ENCODE assay signal across 31 cellular contexts in genomic region chr4:7439699-7440098, GRCh38. TPM values are rescaled to one million over a fixed set of nuclear protein-coding genes. Genes with fewer than 3 reads are reported as not detected.
"Had no signal": no experiment of that assay in that cellular context is flagged by ENCODE, and none has a peak within 500 bp of the region (broad histone marks: within the 10 kb centered on the region; RNA-seq: fewer than 3 reads in every experiment).

No MANE protein-coding gene starts in this region.

- H3K4me3 ChIP-seq: ascending aorta, Peyer's patch, SJSA1 had no signal

- H3K27ac ChIP-seq: ascending aorta, Peyer's patch, SJSA1 had no signal

- H3K9me3 Mint-ChIP-seq: activated CD4-positive, alpha-beta T cell treated with anti-CD3 and anti-CD28 coated beads, Interleukin-2, amount 10 ng/mL, durations not matched to agents 24 days and 14 days; activated CD8-positive, alpha-beta T cell treated with anti-CD3 and anti-CD28 coated beads for 36 hours; activated naive CD4-positive, alpha-beta T cell treated with anti-CD3 and anti-CD28 coated beads, Interleukin-2, amount 50 U/mL, for 24 hours; activated naive CD8-positive, alpha-beta T cell treated with anti-CD3 and anti-CD28 coated beads, Interleukin-2, amount 10 ng/mL, durations not matched to agents 7 days and 5 days; activated T-cell treated with anti-CD3 and anti-CD28 coated beads, Interleukin-2, amount 50 U/mL, for 72 hours; activated T-helper 17 cell treated with anti-CD3 and anti-CD28 coated beads, Interleukin-2, amount 50 U/mL, for 72 hours; T-helper 1 cell treated with Interleukin-12 subunit alpha and Interleukin-12 subunit beta and Interleukin-4 antibody, amounts not matched to agents 30 μg/mL and 1 μg/mL, for 36 hours; T-helper 2 cell treated with Interferon-gamma antibody and Interleukin-4, amounts not matched to agents 5 μg/mL and 100 μg/mL, for 36 hours had no signal

- H3K4me1 ChIP-seq: ascending aorta, Peyer's patch, SJSA1 had no signal

- H3K4me3 Mint-ChIP-seq: activated CD4-positive, alpha-beta T cell treated with anti-CD3 and anti-CD28 coated beads, Interleukin-2, amount 10 ng/mL, durations not matched to agents 24 days and 14 days; activated CD8-positive, alpha-beta T cell treated with anti-CD3 and anti-CD28 coated beads for 36 hours; activated naive CD4-positive, alpha-beta T cell treated with anti-CD3 and anti-CD28 coated beads, Interleukin-2, amount 50 U/mL, for 24 hours; activated naive CD8-positive, alpha-beta T cell treated with anti-CD3 and anti-CD28 coated beads, Interleukin-2, amount 10 ng/mL, durations not matched to agents 7 days and 5 days; activated T-cell treated with anti-CD3 and anti-CD28 coated beads, Interleukin-2, amount 50 U/mL, for 72 hours; activated T-helper 17 cell treated with anti-CD3 and anti-CD28 coated beads, Interleukin-2, amount 50 U/mL, for 72 hours; T-helper 1 cell treated with Interleukin-12 subunit alpha and Interleukin-12 subunit beta and Interleukin-4 antibody, amounts not matched to agents 30 μg/mL and 1 μg/mL, for 36 hours; T-helper 2 cell treated with Interferon-gamma antibody and Interleukin-4, amounts not matched to agents 5 μg/mL and 100 μg/mL, for 36 hours had no signal

- H3K9me3 ChIP-seq: Peyer's patch, SJSA1, SK-N-SH had no signal

- H3K36me3 Mint-ChIP-seq: activated naive CD4-positive, alpha-beta T cell treated with anti-CD3 and anti-CD28 coated beads, Interleukin-2, amount 50 U/mL, for 24 hours; activated naive CD8-positive, alpha-beta T cell treated with anti-CD3 and anti-CD28 coated beads, Interleukin-2, amount 10 ng/mL, durations not matched to agents 7 days and 5 days had no signal

- H3K36me3 ChIP-seq: ascending aorta, Peyer's patch, SJSA1 had no signal

- DNase-seq: activated CD4-positive, alpha-beta T cell treated with anti-CD3 and anti-CD28 coated beads, Interleukin-2, amount 10 ng/mL, durations not matched to agents 24 days and 14 days; activated CD4-positive, alpha-beta T cell treated with anti-CD3 and anti-CD28 coated beads, Interleukin-2, amount 50 U/mL, for 4 hours; activated CD8-positive, alpha-beta T cell treated with anti-CD3 and anti-CD28 coated beads for 36 hours; activated gamma-delta T cell; activated naive CD4-positive, alpha-beta T cell treated with Interleukin-2 at 50 U/mL for 16 hours; activated naive CD8-positive, alpha-beta T cell treated with anti-CD3 and anti-CD28 coated beads, Interleukin-2, amount 10 ng/mL, durations not matched to agents 7 days and 5 days; activated T-cell treated with anti-CD3 and anti-CD28 coated beads, Interleukin-2, amount 50 U/mL, for 1 hour; activated T-cell treated with anti-CD3 and anti-CD28 coated beads, Interleukin-2, amount 50 U/mL, for 72 hours; amygdala; NCI-H1048; NCI-H1105 treated with DMSO at 0.1 percent for 48 hours; NCI-H1436; NCI-H1694; NCI-H2029; NCI-H345; NCI-H524 treated with DMSO at 0.1 percent for 48 hours; PC-3; Peyer's patch; RPMI8226; SHP77 treated with DMSO at 0.1 percent for 48 hours; SK-N-SH had no signal

- H3K4me2 ChIP-seq: SK-N-SH had no signal

- H3K27me3 ChIP-seq: ascending aorta, Peyer's patch, SJSA1 had no signal

- H3K27ac Mint-ChIP-seq: activated CD4-positive, alpha-beta T cell treated with anti-CD3 and anti-CD28 coated beads, Interleukin-2, amount 10 ng/mL, durations not matched to agents 24 days and 14 days; activated CD8-positive, alpha-beta T cell treated with anti-CD3 and anti-CD28 coated beads for 36 hours; activated naive CD4-positive, alpha-beta T cell treated with anti-CD3 and anti-CD28 coated beads, Interleukin-2, amount 50 U/mL, for 24 hours; activated naive CD8-positive, alpha-beta T cell treated with anti-CD3 and anti-CD28 coated beads, Interleukin-2, amount 10 ng/mL, durations not matched to agents 7 days and 5 days; activated T-cell treated with anti-CD3 and anti-CD28 coated beads, Interleukin-2, amount 50 U/mL, for 72 hours; activated T-helper 17 cell treated with anti-CD3 and anti-CD28 coated beads, Interleukin-2, amount 50 U/mL, for 72 hours; T-helper 1 cell treated with Interleukin-12 subunit alpha and Interleukin-12 subunit beta and Interleukin-4 antibody, amounts not matched to agents 30 μg/mL and 1 μg/mL, for 36 hours; T-helper 2 cell treated with Interferon-gamma antibody and Interleukin-4, amounts not matched to agents 5 μg/mL and 100 μg/mL, for 36 hours had no signal

- H3K27me3 Mint-ChIP-seq: activated CD4-positive, alpha-beta T cell treated with anti-CD3 and anti-CD28 coated beads, Interleukin-2, amount 10 ng/mL, durations not matched to agents 24 days and 14 days; activated naive CD8-positive, alpha-beta T cell treated with anti-CD3 and anti-CD28 coated beads, Interleukin-2, amount 10 ng/mL, durations not matched to agents 7 days and 5 days had no signal

- H3K9ac ChIP-seq: SK-N-SH had no signal

- H3K4me1 Mint-ChIP-seq: activated CD4-positive, alpha-beta T cell treated with anti-CD3 and anti-CD28 coated beads, Interleukin-2, amount 10 ng/mL, durations not matched to agents 24 days and 14 days; activated naive CD4-positive, alpha-beta T cell treated with anti-CD3 and anti-CD28 coated beads, Interleukin-2, amount 50 U/mL, for 24 hours had no signal

RNA-seq across cellular contexts. Expression of gene PSAPL1, which starts 5.0 kb away (rescaled TPM):
- total RNA-seq: activated CD4-positive, alpha-beta T cell treated with anti-CD3 and anti-CD28 coated beads, Interleukin-2, amount 10 ng/mL, durations not matched to agents 24 days and 14 days; activated CD8-positive, alpha-beta memory T cell treated with anti-CD3 and anti-CD28 coated beads for 36 hours; activated CD8-positive, alpha-beta T cell treated with anti-CD3 and anti-CD28 coated beads for 36 hours; activated naive CD8-positive, alpha-beta T cell treated with anti-CD3 and anti-CD28 coated beads, Interleukin-2, amount 10 ng/mL, durations not matched to agents 7 days and 5 days; activated T-cell treated with anti-CD3 and anti-CD28 coated beads, Interleukin-2, amount 50 U/mL, for 72 hours; activated T-helper 17 cell treated with anti-CD3 and anti-CD28 coated beads, Interleukin-2, amount 50 U/mL, for 72 hours; ascending aorta; cardiac septum; M059J; NCI-H460; Peyer's patch; SJSA1 had no signal
